In genomic region chr7:25223206-25223605, GRCh38 we compare ENCODE assay signal across 33 cellular contexts. TPM values are rescaled to one million over a fixed set of nuclear protein-coding genes. Genes with fewer than 3 reads are reported as not detected.
"Had no signal": no experiment of that assay in that cellular context is flagged by ENCODE, and none has a peak within 500 bp of the region (broad histone marks: within the 10 kb centered on the region; RNA-seq: fewer than 3 reads in every experiment).

No MANE protein-coding gene starts in this region.

- H3K36me3 ChIP-seq: left lung, lower lobe of right lung, ovary, right atrium auricular region, right lobe of liver, tibial nerve, vagina had no signal

- H3K4me1 ChIP-seq: left lung, lower lobe of right lung, right atrium auricular region, right lobe of liver, tibial nerve, vagina had no signal

- H3K36me3 Mint-ChIP-seq: immature natural killer cell, natural killer cell, type B pancreatic cell had no signal

- H3K27ac Mint-ChIP-seq: immature natural killer cell; natural killer cell; progenitor cell of endocrine pancreas; stimulated activated naive CD8-positive, alpha-beta T cell treated with anti-CD3 and anti-CD28 coated beads, Interleukin-15, Interleukin-2, amounts not matched to agents 100 ng/mL and 50 ng/mL, for 24 hours; type B pancreatic cell had no signal

- H3K9me3 Mint-ChIP-seq: naive B cell; natural killer cell; stimulated activated naive CD8-positive, alpha-beta T cell treated with anti-CD3 and anti-CD28 coated beads, Interleukin-15, Interleukin-2, amounts not matched to agents 100 ng/mL and 50 ng/mL, for 24 hours; type B pancreatic cell had no signal

- ATAC-seq: left colon, left lung, lower lobe of right lung, right lobe of liver had no signal

- H3K4me1 Mint-ChIP-seq: immature natural killer cell, naive B cell, natural killer cell had no signal

- H3K27ac ChIP-seq: left lung, lower lobe of right lung, ovary, right atrium auricular region, right lobe of liver, skin epidermis, tibial nerve, vagina had no signal

- DNase-seq: hypothalamus; immature natural killer cell; kidney; left colon; left lung; lower lobe of right lung; mammary epithelial cell; mesenchymal stem cell; naive B cell; natural killer cell; ovary; right lobe of liver; stimulated activated CD4-positive, alpha-beta T cell treated with anti-CD3 and anti-CD28 coated beads, Interleukin-12 subunit alpha, Interleukin-12 subunit beta, amount 100 ng/mL, for 4 hours; stimulated activated CD4-positive, alpha-beta T cell treated with anti-CD3 and anti-CD28 coated beads, Interleukin-15, amount 100 ng/mL, for 24 hours; stimulated activated CD4-positive, alpha-beta T cell treated with anti-CD3 and anti-CD28 coated beads, Interleukin-2, amount 100 ng/mL, for 24 hours; stimulated activated CD4-positive, alpha-beta T cell treated with anti-CD3 and anti-CD28 coated beads, Interleukin-4, amount 100 ng/mL, for 1 hour; stimulated activated naive CD4-positive, alpha-beta T cell; substantia nigra had no signal

- H3K27me3 ChIP-seq: ovary, right atrium auricular region, right lobe of liver, tibial nerve, vagina had no signal

- H3K9me3 ChIP-seq: left lung, lower lobe of right lung, ovary, right atrium auricular region, right lobe of liver, tibial nerve, vagina had no signal

- H3K4me3 Mint-ChIP-seq: immature natural killer cell; naive B cell; natural killer cell; stimulated activated naive CD8-positive, alpha-beta T cell treated with anti-CD3 and anti-CD28 coated beads, Interleukin-15, Interleukin-2, amounts not matched to agents 100 ng/mL and 50 ng/mL, for 24 hours; type B pancreatic cell had no signal

- H3K4me3 ChIP-seq: left lung, lower lobe of right lung, ovary, right atrium auricular region, right lobe of liver, skin epidermis, tibial nerve, vagina had no signal

RNA-seq across cellular contexts. Expression of gene NPVF, which starts 5.1 kb away (rescaled TPM):
- total RNA-seq: kidney, left colon, left lung, liver, lower lobe of right lung, mammary epithelial cell, mucosa of gallbladder, natural killer cell, omental fat pad, ovary, progenitor cell of endocrine pancreas, pulmonary artery endothelial cell, renal cortical epithelial cell, right atrium auricular region, right lobe of liver, temporal lobe, tibial nerve, urinary bladder, vagina had no signal
- polyA plus RNA-seq: immature natural killer cell, liver, mammary epithelial cell, neural cell, ovary, urinary bladder had no signal
